ENCODE assay signal across 28 cellular contexts in genomic region chr22:35517769-35518530, GRCh38. TPM values are rescaled to one million over a fixed set of nuclear protein-coding genes. Genes with fewer than 3 reads are reported as not detected.
A peak's percentile ranks its signal among the peaks of the same experiment; 100 is the strongest.
DNase-seq lines count a peak whose midpoint lies in the region; ATAC-seq and TF ChIP-seq lines count a peak whose summit lies in the region.
"Had no signal": no experiment of that assay in that cellular context is flagged by ENCODE, and none has a peak within 500 bp of the region (broad histone marks: within the 10 kb centered on the region; RNA-seq: fewer than 3 reads in every experiment).

No MANE protein-coding gene starts in this region.

- peaks cover 18% of the 10 kb centered on the region for H3K4me1 Mint-ChIP-seq in GM23338
- no peaks in the 10 kb centered on the region for H3K4me1 Mint-ChIP-seq in activated CD8-positive, alpha-beta T cell treated with anti-CD3 and anti-CD28 coated beads, Interleukin-2, amount 10 ng/mL, durations not matched to agents 7 days and 5 days (ENCODE audit: low read depth)

- no peaks in the 10 kb centered on the region for H3K9me3 ChIP-seq in osteoblast (ENCODE audit: low read depth, low read length)
- H3K9me3 ChIP-seq: BLaER1, MG63, neutrophil, psoas muscle, testis had no signal

- H3K36me3 Mint-ChIP-seq in GM23338 (ENCODE audit: low read depth) = no peaks in the 10 kb centered on the region
- H3K36me3 Mint-ChIP-seq in activated CD8-positive, alpha-beta T cell treated with anti-CD3 and anti-CD28 coated beads, Interleukin-2, amount 10 ng/mL, durations not matched to agents 7 days and 5 days (ENCODE audit: low read depth) = no peaks in the 10 kb centered on the region
- H3K36me3 Mint-ChIP-seq: brain had no signal

- POLR2A ChIA-PET in RWPE1 (lab: Yijun Ruan, JAX; ENCODE audit: low non-redundant PET) = no interaction called here
- POLR2A ChIA-PET in activated CD8-positive, alpha-beta T cell treated with anti-CD3 and anti-CD28 coated beads, Interleukin-2, amount 10 ng/mL, durations not matched to agents 7 days and 5 days (lab: Charles Lee) = no interaction called here

- H3K4me3 ChIP-seq in GM23338 (no peak overlapping the region), osteoblast (ENCODE audit: insufficient read depth, low read length) (no peak overlapping the region)
- H3K4me3 ChIP-seq: BLaER1, MG63, psoas muscle, testis had no signal

- peaks cover 2% of the 10 kb centered on the region for H3K27me3 Mint-ChIP-seq in GM23338 (ENCODE audit: insufficient read depth, low read depth, poor library complexity)
- H3K27me3 Mint-ChIP-seq in activated CD8-positive, alpha-beta T cell treated with anti-CD3 and anti-CD28 coated beads, Interleukin-2, amount 10 ng/mL, durations not matched to agents 7 days and 5 days (ENCODE audit: low read depth) = peaks cover 34% of the 10 kb centered on the region

- no peak overlapping the region for H3K27ac Mint-ChIP-seq in GM23338
- no peak overlapping the region for H3K27ac Mint-ChIP-seq in activated CD8-positive, alpha-beta T cell treated with anti-CD3 and anti-CD28 coated beads, Interleukin-2, amount 10 ng/mL, durations not matched to agents 7 days and 5 days

- H3K27ac ChIP-seq in GM23338 (ENCODE audit: low read depth) = no peak overlapping the region
- no peak overlapping the region for H3K27ac ChIP-seq in RWPE1
- no peak overlapping the region for H3K27ac ChIP-seq in osteoblast (ENCODE audit: low read depth, low read length)
- H3K27ac ChIP-seq: BLaER1, epithelial cell of prostate, neutrophil, psoas muscle, testis had no signal

- H3K36me3 ChIP-seq in GM23338 (ENCODE audit: insufficient read depth) (no peaks in the 10 kb centered on the region), osteoblast (ENCODE audit: insufficient read depth, low read length) (no peaks in the 10 kb centered on the region)
- H3K36me3 ChIP-seq: BLaER1, MG63, neutrophil had no signal

- CTCF ChIA-PET in RWPE1 (lab: Yijun Ruan, JAX) = no interaction called here
- CTCF ChIA-PET in activated CD8-positive, alpha-beta T cell treated with anti-CD3 and anti-CD28 coated beads, Interleukin-2, amount 10 ng/mL, durations not matched to agents 7 days and 5 days (lab: Charles Lee) = no interaction called here

- no peak for TF ChIP-seq CTCF in GM23338 (conservative IDR thresholded peaks at IDR 0.05; ENCODE audit: low read depth in 2 of 2)
- TF ChIP-seq CTCF in RWPE1 (conservative IDR thresholded peaks at IDR 0.05; ENCODE audit: low read depth) = no peak
- no peak for TF ChIP-seq CTCF in osteoblast (IDR thresholded peaks at IDR 0.05; ENCODE audit: extremely low read depth, low read depth, low read length)

- H2AFZ ChIP-seq in GM23338 = no peak overlapping the region
- H2AFZ ChIP-seq in osteoblast (ENCODE audit: low read length) = no peak overlapping the region

- H3K4me1 ChIP-seq in GM23338 (ENCODE audit: insufficient read depth) (0 out of 2 replicates have a peak, but pooled peaks cover 1% of the 10 kb centered on the region), osteoblast (ENCODE audit: insufficient read depth, low read length) (no peaks in the 10 kb centered on the region)
- H3K4me1 ChIP-seq: psoas muscle, testis had no signal

- no peaks in the 10 kb centered on the region for H3F3A ChIP-seq in GM23338 (replicated peaks; ENCODE audit: low read depth)

- H3K9me2 ChIP-seq in GM23338 (ENCODE audit: insufficient read depth) = no peaks in the 10 kb centered on the region

- H3K79me2 ChIP-seq in GM23338 (replicated peaks; ENCODE audit: insufficient read depth) (no peaks in the 10 kb centered on the region), osteoblast (ENCODE audit: insufficient read depth, low read length) (no peaks in the 10 kb centered on the region)

- H4K20me1 ChIP-seq in GM23338 (replicated peaks; ENCODE audit: insufficient read depth) = no peaks in the 10 kb centered on the region
- H4K20me1 ChIP-seq in osteoblast (ENCODE audit: insufficient read depth, low read length) = no peaks in the 10 kb centered on the region
- H4K20me1 ChIP-seq: BLaER1 had no signal

- H3K4me2 ChIP-seq in GM23338 (no peak overlapping the region), osteoblast (ENCODE audit: insufficient read depth, low read length) (no peak overlapping the region)
- H3K4me2 ChIP-seq: BLaER1 had no signal

- DNase-seq in GM23338 (ENCODE audit: low spot score) = no peak
- peak; percentile 20 for DNase-seq in RWPE1 (ENCODE audit: low spot score)
- DNase-seq in osteoblast (ENCODE audit: insufficient read length, low spot score, missing footprints) = peak; percentile 87
- no peak for DNase-seq in T-helper 1 cell
- DNase-seq in globus pallidus (ENCODE audit: low spot score) = no peak
- no peak for DNase-seq in activated CD8-positive, alpha-beta T cell treated with anti-CD3 and anti-CD28 coated beads, Interleukin-2, amount 10 ng/mL, durations not matched to agents 7 days and 5 days
- DNase-seq: activated CD4-positive, alpha-beta T cell treated with anti-CD3 and anti-CD28 coated beads, Interleukin-2, amount 50 U/mL, for 4 hours; activated CD4-positive, CD25-positive, alpha-beta regulatory T cell; activated naive CD4-positive, alpha-beta T cell treated with Interleukin-2 at 50 U/mL for 16 hours; DMS79; GF-D8; mammary epithelial cell; MG63; NCI-H2029 treated with DMSO at 0.1 percent for 48 hours; NCI-H2227 treated with DMSO at 0.1 percent for 48 hours; OCI-M1; psoas muscle; Right ventricle myocardium superior; stimulated activated naive CD4-positive, alpha-beta T cell treated with Interleukin-2 at 50 U/mL for 16 hours; SW 1271; T1000; testis had no signal

- H3K4me3 Mint-ChIP-seq in GM23338 = no peak overlapping the region
- no peak overlapping the region for H3K4me3 Mint-ChIP-seq in activated CD8-positive, alpha-beta T cell treated with anti-CD3 and anti-CD28 coated beads, Interleukin-2, amount 10 ng/mL, durations not matched to agents 7 days and 5 days
- H3K4me3 Mint-ChIP-seq: brain had no signal

- no peaks in the 10 kb centered on the region; the same call in 2 of the 3 replicates for H3K9me3 Mint-ChIP-seq in GM23338
- no peaks in the 10 kb centered on the region for H3K9me3 Mint-ChIP-seq in activated CD8-positive, alpha-beta T cell treated with anti-CD3 and anti-CD28 coated beads, Interleukin-2, amount 10 ng/mL, durations not matched to agents 7 days and 5 days (ENCODE audit: insufficient read depth)
- H3K9me3 Mint-ChIP-seq: brain had no signal

- peak; percentile 46 for ATAC-seq in GM23338
- ATAC-seq in esophagus mucosa = peak; percentile 27
- no peak for ATAC-seq in HG03571 (IDR thresholded peaks at IDR 0.05; ENCODE audit: unreplicated experiment)
- no peak for ATAC-seq in activated CD8-positive, alpha-beta T cell treated with anti-CD3 and anti-CD28 coated beads, Interleukin-2, amount 10 ng/mL, durations not matched to agents 7 days and 5 days
- ATAC-seq: psoas muscle had no signal

- no peaks in the 10 kb centered on the region for H3K27me3 ChIP-seq in GM23338 (ENCODE audit: insufficient read depth)
- peaks cover 13% of the 10 kb centered on the region for H3K27me3 ChIP-seq in osteoblast (ENCODE audit: insufficient read depth, low read length)
- H3K27me3 ChIP-seq: BLaER1, testis had no signal

RNA-seq across cellular contexts. Expression of gene RASD2, which starts 22.7 kb away (rescaled TPM):
- total RNA-seq in GM23338 (2014; rRNA removed; shearing (Covaris generic)) = 3.2 and 3.6 TPM in 2 replicates
- polyA plus RNA-seq in GM23338 (2016; fragmentation: Nextera tagmentation; extraction: Ambion mirVana) = 1.2 and 1.5 TPM in 2 replicates
- total RNA-seq in esophagus mucosa (0.28 TPM), osteoblast (under 0.01 and 0.29 TPM in 2 replicates)
- total RNA-seq in activated CD8-positive, alpha-beta T cell treated with anti-CD3 and anti-CD28 coated beads, Interleukin-2, amount 10 ng/mL, durations not matched to agents 7 days and 5 days = under 1 TPM; 0.08 TPM

Comparison
In these comparisons a context has a peak if more than half of its experiments do, and no peak if none do; other contexts are left out.
1. ATAC-seq: peak in GM23338 (single experiment) and esophagus mucosa (single experiment); none in HG03571 (single experiment) and activated CD8-positive, alpha-beta T cell treated with anti-CD3 and anti-CD28 coated beads, Interleukin-2, amount 10 ng/mL, durations not matched to agents 7 days and 5 days (single experiment).
2. DNase-seq: peak in RWPE1 (single experiment) and osteoblast (single experiment); none in GM23338 (single experiment), T-helper 1 cell (0 of 5), globus pallidus (single experiment) and activated CD8-positive, alpha-beta T cell treated with anti-CD3 and anti-CD28 coated beads, Interleukin-2, amount 10 ng/mL, durations not matched to agents 7 days and 5 days (single experiment).